ENCODE assay signal across 14 cellular contexts in genomic region chr2:19648583-19648982, GRCh38.
DNase-seq lines count a peak whose midpoint lies in the region; ATAC-seq and TF ChIP-seq lines count a peak whose summit lies in the region.
"Had no signal": no experiment of that assay in that cellular context is flagged by ENCODE, and none has a peak within 500 bp of the region (broad histone marks: within the 10 kb centered on the region; RNA-seq: fewer than 3 reads in every experiment).

No MANE protein-coding gene starts in this region.

- peak; percentile 92 for DNase-seq in ELR (ENCODE audit: low read depth)
- DNase-seq in RWPE1 (ENCODE audit: low spot score), result peak; percentile 90
- DNase-seq in fibroblast of mammary gland (ENCODE audit: low read depth), result peak; percentile 97
- peak; percentile 56 for DNase-seq in omental fat pad (ENCODE audit: low spot score)
- no peak for DNase-seq in activated T-cell treated with anti-CD3 and anti-CD28 coated beads for 4 hours
- DNase-seq in T-helper 17 cell, result no peak
- DNase-seq in activated CD4-positive, alpha-beta T cell treated with anti-CD3 and anti-CD28 coated beads, Interleukin-2, amount 10 ng/mL, durations not matched to agents 7 days and 5 days, result no peak
- no peak for DNase-seq in DMS53 treated with DMSO at 0.1 percent for 48 hours (lab: John Stamatoyannopoulos, UW; ENCODE audit: unreplicated experiment)
- DNase-seq: activated CD4-positive, alpha-beta T cell treated with anti-CD3 and anti-CD28 coated beads, Interleukin-2, amount 50 U/mL, for 48 hours; activated naive CD4-positive, alpha-beta T cell treated with anti-CD3 and anti-CD28 coated beads, Interleukin-2, amount 50 U/mL, for 16 hours; NCI-H1694; T-helper 1 cell; testis had no signal

- H3K9me3 Mint-ChIP-seq in activated CD4-positive, alpha-beta T cell treated with anti-CD3 and anti-CD28 coated beads, Interleukin-2, amount 10 ng/mL, durations not matched to agents 7 days and 5 days, result no peaks in the 10 kb centered on the region

- peaks cover 18% of the 10 kb centered on the region for H3K27me3 Mint-ChIP-seq in T-helper 17 cell
- H3K27me3 Mint-ChIP-seq in activated CD4-positive, alpha-beta T cell treated with anti-CD3 and anti-CD28 coated beads, Interleukin-2, amount 10 ng/mL, durations not matched to agents 7 days and 5 days, result peaks cover 4% of the 10 kb centered on the region

- peak overlapping the region; percentile 80 for H3K27ac ChIP-seq in RWPE1
- H3K27ac ChIP-seq: testis had no signal

- H3K4me1 Mint-ChIP-seq in T-helper 17 cell, result no peaks in the 10 kb centered on the region
- H3K4me1 Mint-ChIP-seq in activated CD4-positive, alpha-beta T cell treated with anti-CD3 and anti-CD28 coated beads, Interleukin-2, amount 10 ng/mL, durations not matched to agents 7 days and 5 days, result no peaks in the 10 kb centered on the region

- H3K4me3 Mint-ChIP-seq in T-helper 17 cell, result no peak overlapping the region
- H3K4me3 Mint-ChIP-seq in activated CD4-positive, alpha-beta T cell treated with anti-CD3 and anti-CD28 coated beads, Interleukin-2, amount 10 ng/mL, durations not matched to agents 7 days and 5 days, result no peak overlapping the region

- H3K4me3 ChIP-seq in fibroblast of mammary gland (ENCODE audit: control insufficient read depth, low read depth, low read length), result no peak overlapping the region
- H3K4me3 ChIP-seq: HAP-1, testis had no signal

- no peak for TF ChIP-seq CTCF in RWPE1 (conservative IDR thresholded peaks at IDR 0.05; ENCODE audit: low read depth)
- TF ChIP-seq CTCF in fibroblast of mammary gland (conservative IDR thresholded peaks at IDR 0.05; ENCODE audit: control insufficient read depth, insufficient read depth, low read depth, low read length), result no peak
- TF ChIP-seq CTCF in omental fat pad (IDR thresholded peaks at IDR 0.05), result no peak

- CTCF ChIA-PET in RWPE1 (lab: Yijun Ruan, JAX), result no interaction called here
- CTCF ChIA-PET in activated CD4-positive, alpha-beta T cell treated with anti-CD3 and anti-CD28 coated beads, Interleukin-2, amount 10 ng/mL, durations not matched to agents 7 days and 5 days (lab: Charles Lee), result no interaction called here

- no peak overlapping the region for H3K27ac Mint-ChIP-seq in T-helper 17 cell
- H3K27ac Mint-ChIP-seq in activated CD4-positive, alpha-beta T cell treated with anti-CD3 and anti-CD28 coated beads, Interleukin-2, amount 10 ng/mL, durations not matched to agents 7 days and 5 days, result no peak overlapping the region

- POLR2A ChIA-PET in RWPE1 (lab: Yijun Ruan, JAX; ENCODE audit: low non-redundant PET), result no interaction called here
- POLR2A ChIA-PET in activated CD4-positive, alpha-beta T cell treated with anti-CD3 and anti-CD28 coated beads, Interleukin-2, amount 10 ng/mL, durations not matched to agents 7 days and 5 days (lab: Charles Lee), result no interaction called here

- H3K9me3 ChIP-seq in T-helper 17 cell (ENCODE audit: control insufficient read depth, low read length, poor library complexity, severe bottlenecking), result no peaks in the 10 kb centered on the region
- H3K9me3 ChIP-seq: HAP-1, testis had no signal

- ATAC-seq in omental fat pad (ENCODE audit: low FRiP score) (peak; percentile 83), T-helper 17 cell (no peak)

- no peaks in the 10 kb centered on the region for H3K36me3 Mint-ChIP-seq in T-helper 17 cell (ENCODE audit: low read depth)
- H3K36me3 Mint-ChIP-seq in activated CD4-positive, alpha-beta T cell treated with anti-CD3 and anti-CD28 coated beads, Interleukin-2, amount 10 ng/mL, durations not matched to agents 7 days and 5 days (ENCODE audit: low read depth), result no peaks in the 10 kb centered on the region

Comparison
In these comparisons a context has a peak if more than half of its experiments do, and no peak if none do; other contexts are left out.
1. DNase-seq: peak in ELR (single experiment), RWPE1 (single experiment), fibroblast of mammary gland (single experiment) and omental fat pad (single experiment); none in activated T-cell treated with anti-CD3 and anti-CD28 coated beads for 4 hours (single experiment), T-helper 17 cell (0 of 3), activated CD4-positive, alpha-beta T cell treated with anti-CD3 and anti-CD28 coated beads, Interleukin-2, amount 10 ng/mL, durations not matched to agents 7 days and 5 days (single experiment) and DMS53 treated with DMSO at 0.1 percent for 48 hours (single experiment).